Comparison of ENCODE assay signal across 1 cellular context in the genomic region with DNA sequence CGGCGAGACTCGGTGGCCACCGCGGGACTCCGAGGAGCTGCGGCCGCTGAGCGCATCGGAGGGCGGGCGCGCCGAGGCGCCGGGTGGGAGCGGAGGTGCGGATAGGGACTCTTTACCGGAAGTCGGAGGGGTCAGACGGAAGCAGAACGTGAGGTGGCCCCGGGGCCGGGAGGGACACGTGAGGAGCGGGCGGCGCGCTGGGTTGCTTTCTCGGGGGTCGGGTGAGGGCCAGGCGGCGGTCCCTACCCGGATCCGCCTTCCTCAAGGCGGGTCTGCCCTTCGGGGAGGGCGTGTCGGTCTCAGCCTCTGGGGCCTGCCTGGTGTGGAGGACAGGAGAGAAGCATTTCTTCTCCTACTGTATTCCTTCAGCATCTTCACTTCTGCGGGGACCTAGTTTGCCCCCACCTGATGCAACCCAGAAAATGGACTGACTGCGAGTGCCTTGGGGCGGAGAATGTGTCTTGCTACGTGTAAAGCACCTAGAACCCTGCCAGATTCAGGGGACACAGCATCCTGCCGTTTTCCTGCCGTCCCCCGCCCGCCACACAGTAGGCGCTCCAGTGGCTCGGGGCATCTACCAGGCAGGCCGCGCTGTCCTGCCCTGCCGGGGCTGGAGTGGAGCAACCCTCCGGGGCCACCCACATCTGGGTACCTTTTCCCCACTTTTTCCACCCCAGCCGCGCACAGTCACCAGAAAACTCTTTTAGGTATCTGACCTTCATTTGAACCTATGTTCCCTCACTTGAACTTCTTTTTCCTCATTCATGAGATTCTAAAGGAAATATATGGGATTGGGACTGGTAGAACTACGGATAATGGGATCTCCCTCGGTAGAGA.
TF ChIP-seq lines count a peak whose summit lies in the region.

No MANE protein-coding gene starts in this region.

TF ChIP-seq in HepG2, 621 proteins besides CTCF, POLR2A, EP300 and RAD21 (continued from another document and continues in another):
- TF ChIP-seq, protein P1, sequence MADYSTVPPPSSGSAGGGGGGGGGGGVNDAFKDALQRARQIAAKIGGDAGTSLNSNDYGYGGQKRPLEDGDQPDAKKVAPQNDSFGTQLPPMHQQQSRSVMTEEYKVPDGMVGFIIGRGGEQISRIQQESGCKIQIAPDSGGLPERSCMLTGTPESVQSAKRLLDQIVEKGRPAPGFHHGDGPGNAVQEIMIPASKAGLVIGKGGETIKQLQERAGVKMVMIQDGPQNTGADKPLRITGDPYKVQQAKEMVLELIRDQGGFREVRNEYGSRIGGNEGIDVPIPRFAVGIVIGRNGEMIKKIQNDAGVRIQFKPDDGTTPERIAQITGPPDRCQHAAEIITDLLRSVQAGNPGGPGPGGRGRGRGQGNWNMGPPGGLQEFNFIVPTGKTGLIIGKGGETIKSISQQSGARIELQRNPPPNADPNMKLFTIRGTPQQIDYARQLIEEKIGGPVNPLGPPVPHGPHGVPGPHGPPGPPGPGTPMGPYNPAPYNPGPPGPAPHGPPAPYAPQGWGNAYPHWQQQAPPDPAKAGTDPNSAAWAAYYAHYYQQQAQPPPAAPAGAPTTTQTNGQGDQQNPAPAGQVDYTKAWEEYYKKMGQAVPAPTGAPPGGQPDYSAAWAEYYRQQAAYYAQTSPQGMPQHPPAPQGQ (CRISPR knock-in tag; IDR thresholded peaks at IDR 0.05; ENCODE audit: borderline replicate concordance) = no peak
- TF ChIP-seq NR1H2 (CRISPR knock-in tag; IDR thresholded peaks at IDR 0.05; ENCODE audit: borderline replicate concordance, low read depth) (peak; percentile 26; the same call in 1 of the 2 replicates), PPARG (CRISPR knock-in tag; conservative IDR thresholded peaks at IDR 0.05) (no peak), U2AF2 (IDR thresholded peaks at IDR 0.05; ENCODE audit: low read depth, low read length) (0 out of 2 replicates have a peak, but pooled peaks have one; percentile 13), HES4 (CRISPR knock-in tag; IDR thresholded peaks at IDR 0.05; ENCODE audit: borderline replicate concordance) (peak; percentile 48; the same call in 1 of the 2 replicates), HIVEP1 (CRISPR knock-in tag; IDR thresholded peaks at IDR 0.05) (0 out of 2 replicates have a peak, but pooled peaks have one; percentile 72), ZNF441 (CRISPR knock-in tag; IDR thresholded peaks at IDR 0.05; ENCODE audit: borderline replicate concordance) (peak; percentile 79), SPEN (CRISPR knock-in tag; IDR thresholded peaks at IDR 0.05; ENCODE audit: low read depth) (peak; percentile 64), MTF2 (CRISPR knock-in tag; IDR thresholded peaks at IDR 0.05; ENCODE audit: borderline replicate concordance) (no peak; the same call in 1 of the 2 replicates), SRY (CRISPR knock-in tag; IDR thresholded peaks at IDR 0.05) (peak; percentile 20; the same call in 1 of the 2 replicates), SP2 (CRISPR knock-in tag; IDR thresholded peaks at IDR 0.05) (peak; percentile 60; the same call in 1 of the 2 replicates), GATA4 (IDR thresholded peaks at IDR 0.05; ENCODE audit: borderline replicate concordance, low read depth) (peak; percentile 66; the same call in 1 of the 2 replicates), MZF1 (CRISPR knock-in tag; IDR thresholded peaks at IDR 0.05; ENCODE audit: borderline replicate concordance) (peak; percentile 38; the same call in 1 of the 2 replicates), ZNF317 (CRISPR knock-in tag; IDR thresholded peaks at IDR 0.05) (0 out of 2 replicates have a peak, but pooled peaks have one; percentile 11), TAF1 (CRISPR knock-in tag; IDR thresholded peaks at IDR 0.05) (peak; percentile 95), FOSL1 (CRISPR knock-in tag; IDR thresholded peaks at IDR 0.05; ENCODE audit: borderline replicate concordance) (no peak), ZNF788 (CRISPR knock-in tag; IDR thresholded peaks at IDR 0.05; ENCODE audit: borderline replicate concordance) (peak; percentile 83; the same call in 1 of the 2 replicates), ZNF564 (CRISPR knock-in tag; IDR thresholded peaks at IDR 0.05) (peak; percentile 68; the same call in 1 of the 2 replicates), NFYB (CRISPR knock-in tag; IDR thresholded peaks at IDR 0.05) (no peak), BORCS8-MEF2B (CRISPR knock-in tag; IDR thresholded peaks at IDR 0.05) (peak; percentile 88; the same call in 1 of the 2 replicates), ZNF136 (CRISPR knock-in tag; IDR thresholded peaks at IDR 0.05; ENCODE audit: low read depth) (0 out of 2 replicates have a peak, but pooled peaks have one; percentile 50), MAZ (IDR thresholded peaks at IDR 0.05; ENCODE audit: borderline replicate concordance, low read depth, low read length) (peak; percentile 88), MAZ (CRISPR knock-in tag; IDR thresholded peaks at IDR 0.05; ENCODE audit: low read depth) (peak; percentile 93)
- TF ChIP-seq, protein P2, sequence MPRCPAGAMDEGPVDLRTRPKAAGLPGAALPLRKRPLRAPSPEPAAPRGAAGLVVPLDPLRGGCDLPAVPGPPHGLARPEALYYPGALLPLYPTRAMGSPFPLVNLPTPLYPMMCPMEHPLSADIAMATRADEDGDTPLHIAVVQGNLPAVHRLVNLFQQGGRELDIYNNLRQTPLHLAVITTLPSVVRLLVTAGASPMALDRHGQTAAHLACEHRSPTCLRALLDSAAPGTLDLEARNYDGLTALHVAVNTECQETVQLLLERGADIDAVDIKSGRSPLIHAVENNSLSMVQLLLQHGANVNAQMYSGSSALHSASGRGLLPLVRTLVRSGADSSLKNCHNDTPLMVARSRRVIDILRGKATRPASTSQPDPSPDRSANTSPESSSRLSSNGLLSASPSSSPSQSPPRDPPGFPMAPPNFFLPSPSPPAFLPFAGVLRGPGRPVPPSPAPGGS (CRISPR knock-in tag; IDR thresholded peaks at IDR 0.05) = peak; percentile 42; the same call in 1 of the 2 replicates
- TF ChIP-seq, protein P3, sequence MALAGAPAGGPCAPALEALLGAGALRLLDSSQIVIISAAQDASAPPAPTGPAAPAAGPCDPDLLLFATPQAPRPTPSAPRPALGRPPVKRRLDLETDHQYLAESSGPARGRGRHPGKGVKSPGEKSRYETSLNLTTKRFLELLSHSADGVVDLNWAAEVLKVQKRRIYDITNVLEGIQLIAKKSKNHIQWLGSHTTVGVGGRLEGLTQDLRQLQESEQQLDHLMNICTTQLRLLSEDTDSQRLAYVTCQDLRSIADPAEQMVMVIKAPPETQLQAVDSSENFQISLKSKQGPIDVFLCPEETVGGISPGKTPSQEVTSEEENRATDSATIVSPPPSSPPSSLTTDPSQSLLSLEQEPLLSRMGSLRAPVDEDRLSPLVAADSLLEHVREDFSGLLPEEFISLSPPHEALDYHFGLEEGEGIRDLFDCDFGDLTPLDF (CRISPR knock-in tag; IDR thresholded peaks at IDR 0.05) = no peak; the same call in 1 of the 2 replicates
- TF ChIP-seq, protein P4, sequence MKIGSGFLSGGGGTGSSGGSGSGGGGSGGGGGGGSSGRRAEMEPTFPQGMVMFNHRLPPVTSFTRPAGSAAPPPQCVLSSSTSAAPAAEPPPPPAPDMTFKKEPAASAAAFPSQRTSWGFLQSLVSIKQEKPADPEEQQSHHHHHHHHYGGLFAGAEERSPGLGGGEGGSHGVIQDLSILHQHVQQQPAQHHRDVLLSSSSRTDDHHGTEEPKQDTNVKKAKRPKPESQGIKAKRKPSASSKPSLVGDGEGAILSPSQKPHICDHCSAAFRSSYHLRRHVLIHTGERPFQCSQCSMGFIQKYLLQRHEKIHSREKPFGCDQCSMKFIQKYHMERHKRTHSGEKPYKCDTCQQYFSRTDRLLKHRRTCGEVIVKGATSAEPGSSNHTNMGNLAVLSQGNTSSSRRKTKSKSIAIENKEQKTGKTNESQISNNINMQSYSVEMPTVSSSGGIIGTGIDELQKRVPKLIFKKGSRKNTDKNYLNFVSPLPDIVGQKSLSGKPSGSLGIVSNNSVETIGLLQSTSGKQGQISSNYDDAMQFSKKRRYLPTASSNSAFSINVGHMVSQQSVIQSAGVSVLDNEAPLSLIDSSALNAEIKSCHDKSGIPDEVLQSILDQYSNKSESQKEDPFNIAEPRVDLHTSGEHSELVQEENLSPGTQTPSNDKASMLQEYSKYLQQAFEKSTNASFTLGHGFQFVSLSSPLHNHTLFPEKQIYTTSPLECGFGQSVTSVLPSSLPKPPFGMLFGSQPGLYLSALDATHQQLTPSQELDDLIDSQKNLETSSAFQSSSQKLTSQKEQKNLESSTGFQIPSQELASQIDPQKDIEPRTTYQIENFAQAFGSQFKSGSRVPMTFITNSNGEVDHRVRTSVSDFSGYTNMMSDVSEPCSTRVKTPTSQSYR (CRISPR knock-in tag; IDR thresholded peaks at IDR 0.05; ENCODE audit: borderline replicate concordance) = peak; percentile 66
- TF ChIP-seq, protein P5, sequence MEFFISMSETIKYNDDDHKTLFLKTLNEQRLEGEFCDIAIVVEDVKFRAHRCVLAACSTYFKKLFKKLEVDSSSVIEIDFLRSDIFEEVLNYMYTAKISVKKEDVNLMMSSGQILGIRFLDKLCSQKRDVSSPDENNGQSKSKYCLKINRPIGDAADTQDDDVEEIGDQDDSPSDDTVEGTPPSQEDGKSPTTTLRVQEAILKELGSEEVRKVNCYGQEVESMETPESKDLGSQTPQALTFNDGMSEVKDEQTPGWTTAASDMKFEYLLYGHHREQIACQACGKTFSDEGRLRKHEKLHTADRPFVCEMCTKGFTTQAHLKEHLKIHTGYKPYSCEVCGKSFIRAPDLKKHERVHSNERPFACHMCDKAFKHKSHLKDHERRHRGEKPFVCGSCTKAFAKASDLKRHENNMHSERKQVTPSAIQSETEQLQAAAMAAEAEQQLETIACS (CRISPR knock-in tag; IDR thresholded peaks at IDR 0.05) = no peak
- TF ChIP-seq, protein P6, sequence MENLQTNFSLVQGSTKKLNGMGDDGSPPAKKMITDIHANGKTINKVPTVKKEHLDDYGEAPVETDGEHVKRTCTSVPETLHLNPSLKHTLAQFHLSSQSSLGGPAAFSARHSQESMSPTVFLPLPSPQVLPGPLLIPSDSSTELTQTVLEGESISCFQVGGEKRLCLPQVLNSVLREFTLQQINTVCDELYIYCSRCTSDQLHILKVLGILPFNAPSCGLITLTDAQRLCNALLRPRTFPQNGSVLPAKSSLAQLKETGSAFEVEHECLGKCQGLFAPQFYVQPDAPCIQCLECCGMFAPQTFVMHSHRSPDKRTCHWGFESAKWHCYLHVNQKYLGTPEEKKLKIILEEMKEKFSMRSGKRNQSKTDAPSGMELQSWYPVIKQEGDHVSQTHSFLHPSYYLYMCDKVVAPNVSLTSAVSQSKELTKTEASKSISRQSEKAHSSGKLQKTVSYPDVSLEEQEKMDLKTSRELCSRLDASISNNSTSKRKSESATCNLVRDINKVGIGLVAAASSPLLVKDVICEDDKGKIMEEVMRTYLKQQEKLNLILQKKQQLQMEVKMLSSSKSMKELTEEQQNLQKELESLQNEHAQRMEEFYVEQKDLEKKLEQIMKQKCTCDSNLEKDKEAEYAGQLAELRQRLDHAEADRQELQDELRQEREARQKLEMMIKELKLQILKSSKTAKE (CRISPR knock-in tag; IDR thresholded peaks at IDR 0.05; ENCODE audit: borderline replicate concordance) = no peak
- TF ChIP-seq, protein P7, sequence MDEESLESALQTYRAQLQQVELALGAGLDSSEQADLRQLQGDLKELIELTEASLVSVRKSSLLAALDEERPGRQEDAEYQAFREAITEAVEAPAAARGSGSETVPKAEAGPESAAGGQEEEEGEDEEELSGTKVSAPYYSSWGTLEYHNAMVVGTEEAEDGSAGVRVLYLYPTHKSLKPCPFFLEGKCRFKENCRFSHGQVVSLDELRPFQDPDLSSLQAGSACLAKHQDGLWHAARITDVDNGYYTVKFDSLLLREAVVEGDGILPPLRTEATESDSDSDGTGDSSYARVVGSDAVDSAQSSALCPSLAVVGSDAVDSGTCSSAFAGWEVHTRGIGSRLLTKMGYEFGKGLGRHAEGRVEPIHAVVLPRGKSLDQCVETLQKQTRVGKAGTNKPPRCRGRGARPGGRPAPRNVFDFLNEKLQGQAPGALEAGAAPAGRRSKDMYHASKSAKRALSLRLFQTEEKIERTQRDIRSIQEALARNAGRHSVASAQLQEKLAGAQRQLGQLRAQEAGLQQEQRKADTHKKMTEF (CRISPR knock-in tag; IDR thresholded peaks at IDR 0.05) = no peak; the same call in 1 of the 2 replicates
- TF ChIP-seq, protein P8, sequence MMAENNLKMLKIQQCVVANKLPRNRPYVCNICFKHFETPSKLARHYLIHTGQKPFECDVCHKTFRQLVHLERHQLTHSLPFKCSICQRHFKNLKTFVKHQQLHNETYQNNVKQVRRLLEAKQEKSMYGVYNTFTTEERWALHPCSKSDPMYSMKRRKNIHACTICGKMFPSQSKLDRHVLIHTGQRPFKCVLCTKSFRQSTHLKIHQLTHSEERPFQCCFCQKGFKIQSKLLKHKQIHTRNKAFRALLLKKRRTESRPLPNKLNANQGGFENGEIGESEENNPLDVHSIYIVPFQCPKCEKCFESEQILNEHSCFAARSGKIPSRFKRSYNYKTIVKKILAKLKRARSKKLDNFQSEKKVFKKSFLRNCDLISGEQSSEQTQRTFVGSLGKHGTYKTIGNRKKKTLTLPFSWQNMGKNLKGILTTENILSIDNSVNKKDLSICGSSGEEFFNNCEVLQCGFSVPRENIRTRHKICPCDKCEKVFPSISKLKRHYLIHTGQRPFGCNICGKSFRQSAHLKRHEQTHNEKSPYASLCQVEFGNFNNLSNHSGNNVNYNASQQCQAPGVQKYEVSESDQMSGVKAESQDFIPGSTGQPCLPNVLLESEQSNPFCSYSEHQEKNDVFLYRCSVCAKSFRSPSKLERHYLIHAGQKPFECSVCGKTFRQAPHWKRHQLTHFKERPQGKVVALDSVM (CRISPR knock-in tag; IDR thresholded peaks at IDR 0.05) = no peak
- TF ChIP-seq, protein P9, sequence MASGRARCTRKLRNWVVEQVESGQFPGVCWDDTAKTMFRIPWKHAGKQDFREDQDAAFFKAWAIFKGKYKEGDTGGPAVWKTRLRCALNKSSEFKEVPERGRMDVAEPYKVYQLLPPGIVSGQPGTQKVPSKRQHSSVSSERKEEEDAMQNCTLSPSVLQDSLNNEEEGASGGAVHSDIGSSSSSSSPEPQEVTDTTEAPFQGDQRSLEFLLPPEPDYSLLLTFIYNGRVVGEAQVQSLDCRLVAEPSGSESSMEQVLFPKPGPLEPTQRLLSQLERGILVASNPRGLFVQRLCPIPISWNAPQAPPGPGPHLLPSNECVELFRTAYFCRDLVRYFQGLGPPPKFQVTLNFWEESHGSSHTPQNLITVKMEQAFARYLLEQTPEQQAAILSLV (CRISPR knock-in tag; IDR thresholded peaks at IDR 0.05; ENCODE audit: borderline replicate concordance) = no peak
- TF ChIP-seq, protein P10, sequence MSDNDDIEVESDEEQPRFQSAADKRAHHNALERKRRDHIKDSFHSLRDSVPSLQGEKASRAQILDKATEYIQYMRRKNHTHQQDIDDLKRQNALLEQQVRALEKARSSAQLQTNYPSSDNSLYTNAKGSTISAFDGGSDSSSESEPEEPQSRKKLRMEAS (IDR thresholded peaks at IDR 0.05) = peak; percentile 88
